In genomic region chr4:180560896-180561295, GRCh38 we compare ENCODE assay signal across 20 cellular contexts.
DNase-seq lines count a peak whose midpoint lies in the region; FAIRE-seq and TF ChIP-seq lines count a peak whose summit lies in the region.
"Had no signal": no experiment of that assay in that cellular context is flagged by ENCODE, and none has a peak within 500 bp of the region (broad histone marks: within the 10 kb centered on the region; RNA-seq: fewer than 3 reads in every experiment).

No MANE protein-coding gene starts in this region.

- H3K27me3 Mint-ChIP-seq in MCF 10A (ENCODE audit: insufficient read depth, unreplicated experiment): no peaks in the 10 kb centered on the region
- H3K27me3 Mint-ChIP-seq: activated naive CD4-positive, alpha-beta T cell treated with anti-CD3 and anti-CD28 coated beads, Interleukin-2, amount 50 U/mL, for 24 hours had no signal

- no peak for FAIRE-seq in urothelium cell line (lab: Jason Lieb, UNC)
- FAIRE-seq: A204.1, GM12891 had no signal

- H3K36me3 ChIP-seq in breast epithelium: no peaks in the 10 kb centered on the region
- H3K36me3 ChIP-seq in SK-N-MC (ENCODE audit: insufficient read depth, low read length): no peaks in the 10 kb centered on the region
- no peaks in the 10 kb centered on the region for H3K36me3 ChIP-seq in smooth muscle cell (ENCODE audit: low read depth)
- H3K36me3 ChIP-seq: brain microvascular endothelial cell, esophagus squamous epithelium, heart left ventricle, SJSA1, vagina had no signal

- H3K36me3 Mint-ChIP-seq in MCF 10A (ENCODE audit: insufficient read depth, unreplicated experiment): no peaks in the 10 kb centered on the region
- H3K36me3 Mint-ChIP-seq: activated naive CD4-positive, alpha-beta T cell treated with anti-CD3 and anti-CD28 coated beads, Interleukin-2, amount 50 U/mL, for 24 hours had no signal

- intact Hi-C loops in MCF 10A (cut with micrococcal nuclease) (no loop called here), breast epithelium (cut with DNase I; ENCODE audit: low total_unique reads) (no loop called here)

- peak overlapping the region; percentile 16 for H3K9ac ChIP-seq in SK-N-MC (ENCODE audit: insufficient read length)
- no peak overlapping the region for H3K9ac ChIP-seq in smooth muscle cell (ENCODE audit: low read depth)

- TF ChIP-seq CTCF in MCF 10A (IDR thresholded peaks at IDR 0.05; ENCODE audit: unreplicated experiment): no peak
- no peak for TF ChIP-seq CTCF in breast epithelium (IDR thresholded peaks at IDR 0.05)
- TF ChIP-seq CTCF in epithelial cell of esophagus (IDR thresholded peaks at IDR 0.05; ENCODE audit: insufficient read depth, low read depth, low read length, missing control alignments): no peak
- no peak for TF ChIP-seq CTCF in smooth muscle cell (IDR thresholded peaks at IDR 0.05; ENCODE audit: borderline replicate concordance, insufficient read depth, poor library complexity, severe bottlenecking)

- TF ChIP-seq POLR2A in breast epithelium (IDR thresholded peaks at IDR 0.05): no peak

- H3K27me3 ChIP-seq in breast epithelium (no peaks in the 10 kb centered on the region), smooth muscle cell (ENCODE audit: low read depth) (no peaks in the 10 kb centered on the region)
- H3K27me3 ChIP-seq: brain microvascular endothelial cell, esophagus squamous epithelium, heart left ventricle, SJSA1, vagina had no signal

- H3F3A ChIP-seq in smooth muscle cell (ENCODE audit: low read depth): no peaks in the 10 kb centered on the region

- H3K4me3 ChIP-seq in breast epithelium (no peak overlapping the region), SK-N-MC (no peak overlapping the region), epithelial cell of esophagus (ENCODE audit: low read length) (no peak overlapping the region), smooth muscle cell (no peak overlapping the region)
- H3K4me3 ChIP-seq: esophagus squamous epithelium, heart left ventricle, SJSA1, vagina had no signal

- POLR2A ChIA-PET in MCF 10A (lab: Yijun Ruan, JAX): interaction anchor here (1.2 kb wide), 1 partner anchor 18 kb away, joined by 3 read pairs; no protein-coding TSS in a partner anchor

- H3K9me3 ChIP-seq in breast epithelium (no peaks in the 10 kb centered on the region), SK-N-MC (ENCODE audit: low read depth, low read length) (no peaks in the 10 kb centered on the region), smooth muscle cell (replicated peaks; ENCODE audit: low read depth) (no peaks in the 10 kb centered on the region)
- H3K9me3 ChIP-seq: esophagus squamous epithelium, heart left ventricle, SJSA1, vagina had no signal

- WGBS in smooth muscle cell (ENCODE audit: low lambda C conversion rate): 25% methylated on average over 2 of the region's 2 CpGs

- no TSS peak for BruUV-seq in MCF 10A (replicated peaks; lab: Mats Ljungman, UMichigan)

- H3K4me3 Mint-ChIP-seq in MCF 10A (ENCODE audit: unreplicated experiment): peak overlapping the region; percentile 11
- H3K4me3 Mint-ChIP-seq: activated naive CD4-positive, alpha-beta T cell treated with anti-CD3 and anti-CD28 coated beads, Interleukin-2, amount 50 U/mL, for 24 hours; activated T-cell treated with anti-CD3 and anti-CD28 coated beads, Interleukin-2, amount 50 U/mL, for 4 hours had no signal

- peaks cover 12% of the 10 kb centered on the region for H3K4me1 Mint-ChIP-seq in MCF 10A (ENCODE audit: insufficient read depth, unreplicated experiment)
- H3K4me1 Mint-ChIP-seq: activated naive CD4-positive, alpha-beta T cell treated with anti-CD3 and anti-CD28 coated beads, Interleukin-2, amount 50 U/mL, for 24 hours had no signal

- peak; percentile 81 for DNase-seq in MCF 10A (ENCODE audit: unreplicated experiment)
- no peak for DNase-seq in breast epithelium (ENCODE audit: low spot score in 2 of 2)
- DNase-seq in SK-N-MC (ENCODE audit: low read depth, low spot score): no peak
- peak; percentile 42 for DNase-seq in epithelial cell of esophagus (ENCODE audit: low read depth)
- no peak for DNase-seq in smooth muscle cell (lab: John Stamatoyannopoulos, UW; ENCODE audit: unreplicated experiment)
- DNase-seq in KG1 (lab: John Stamatoyannopoulos, UW): no peak
- no peak for DNase-seq in urothelium cell line (ENCODE audit: low spot score)
- no peak for DNase-seq in GM19238 (ENCODE audit: insufficient read length, low spot score)
- DNase-seq: activated T-cell treated with anti-CD3 and anti-CD28 coated beads, Interleukin-2, amount 50 U/mL, for 4 hours; brain microvascular endothelial cell; esophagus squamous epithelium; heart left ventricle; NCI-H1436; NCI-H524 treated with DMSO at 0.1 percent for 48 hours; stimulated activated CD4-positive, alpha-beta T cell treated with anti-CD3 and anti-CD28 coated beads, Interleukin-12 subunit alpha, Interleukin-12 subunit beta, amount 100 ng/mL, for 4 hours had no signal

- CTCF ChIA-PET in MCF 10A (lab: Yijun Ruan, JAX): no interaction called here

- no peaks in the 10 kb centered on the region for H3K79me2 ChIP-seq in smooth muscle cell (ENCODE audit: low read depth)

- H4K20me1 ChIP-seq in smooth muscle cell (ENCODE audit: low read depth): no peaks in the 10 kb centered on the region

- no peak overlapping the region for H2AFZ ChIP-seq in smooth muscle cell (ENCODE audit: low read depth)

- H3K27ac Mint-ChIP-seq in MCF 10A (ENCODE audit: low read depth, unreplicated experiment): peak overlapping the region; percentile 16
- H3K27ac Mint-ChIP-seq: activated naive CD4-positive, alpha-beta T cell treated with anti-CD3 and anti-CD28 coated beads, Interleukin-2, amount 50 U/mL, for 24 hours had no signal

- H3K4me1 ChIP-seq in breast epithelium: no peaks in the 10 kb centered on the region
- no peaks in the 10 kb centered on the region for H3K4me1 ChIP-seq in smooth muscle cell (ENCODE audit: low read depth)
- H3K4me1 ChIP-seq: esophagus squamous epithelium, heart left ventricle, SJSA1, vagina had no signal

- H3K27ac ChIP-seq in breast epithelium: no peak overlapping the region
- H3K27ac ChIP-seq in SK-N-MC: peak overlapping the region; percentile 56; the same call in 1 of the 2 replicates
- peak overlapping the region; percentile 38 for H3K27ac ChIP-seq in smooth muscle cell (ENCODE audit: low read depth)
- H3K27ac ChIP-seq: brain microvascular endothelial cell, esophagus squamous epithelium, heart left ventricle, SJSA1, vagina had no signal

- H3K4me2 ChIP-seq in smooth muscle cell: peak overlapping the region; percentile 39

- H3K9me3 Mint-ChIP-seq in MCF 10A (ENCODE audit: unreplicated experiment): no peaks in the 10 kb centered on the region

Comparison
In these comparisons a context has a peak if more than half of its experiments do, and no peak if none do; other contexts are left out.
1. DNase-seq: peak in MCF 10A (single experiment) and epithelial cell of esophagus (single experiment); none in breast epithelium (0 of 2), SK-N-MC (single experiment), smooth muscle cell (single experiment), KG1 (single experiment), urothelium cell line (single experiment) and GM19238 (single experiment).
2. H3K27ac ChIP-seq: peak in SK-N-MC (single experiment) and smooth muscle cell (single experiment); none in breast epithelium (0 of 2).